Comparison of ENCODE assay signal across 13 cellular contexts in the genomic region with DNA sequence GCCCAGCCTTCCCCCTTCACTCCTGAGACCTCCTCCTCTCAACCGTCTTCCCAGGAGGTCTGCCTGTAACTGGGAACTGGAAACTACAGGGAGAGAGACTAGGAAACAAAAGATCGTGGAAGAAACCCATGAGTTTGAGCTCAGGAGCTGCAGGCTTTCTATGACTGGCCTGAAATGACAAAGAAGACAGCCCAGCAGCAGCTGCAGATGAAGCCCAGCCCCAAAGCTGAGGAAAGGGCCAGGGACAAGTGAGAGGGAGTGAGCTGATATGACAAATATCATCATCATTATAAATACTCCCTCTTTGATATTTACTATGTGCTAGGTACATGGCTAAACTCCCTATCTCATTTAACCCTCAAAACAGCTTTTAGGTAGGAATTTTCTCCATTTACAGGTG.
DNase-seq lines count a peak whose midpoint lies in the region; ATAC-seq and TF ChIP-seq lines count a peak whose summit lies in the region.
"Had no signal": no experiment of that assay in that cellular context is flagged by ENCODE, and none has a peak within 500 bp of the region (broad histone marks: within the 10 kb centered on the region; RNA-seq: fewer than 3 reads in every experiment).

No MANE protein-coding gene starts in this region.

- H3K4me3 ChIP-seq in Peyer's patch: no peak overlapping the region

- H3K27ac ChIP-seq in caudate nucleus (ENCODE audit: low read depth, low read length): no peak overlapping the region
- H3K27ac ChIP-seq in Peyer's patch: no peak overlapping the region
- H3K27ac ChIP-seq: 22Rv1, HL-60 had no signal

- H3K36me3 ChIP-seq in Peyer's patch: no peaks in the 10 kb centered on the region

- no peak for ATAC-seq in GM21717 (IDR thresholded peaks at IDR 0.05; ENCODE audit: unreplicated experiment)
- ATAC-seq: CD8-positive, alpha-beta T cell had no signal

- TF ChIP-seq POLR2A in Peyer's patch (IDR thresholded peaks at IDR 0.05): no peak

- TF ChIP-seq CTCF in Peyer's patch (IDR thresholded peaks at IDR 0.05): no peak

- no peaks in the 10 kb centered on the region for H3K4me1 ChIP-seq in Peyer's patch

- DNase-seq in NCI-H146 (lab: John Stamatoyannopoulos, UW) (peak; percentile 35), NCI-H146 treated with DMSO at 0.1 percent for 48 hours (lab: John Stamatoyannopoulos, UW; ENCODE audit: unreplicated experiment) (no peak), LHCN-M2 (ENCODE audit: low read depth) (peak; percentile 49), myocyte (ENCODE audit: low read depth) (peak; percentile 80), caudate nucleus (lab: John Stamatoyannopoulos, UW) (no peak), Peyer's patch (no peak)
- DNase-seq: CD8-positive, alpha-beta T cell; COR-L47; DND-41; GDM1 had no signal

- H3K27me3 ChIP-seq in Peyer's patch: no peaks in the 10 kb centered on the region

- no peaks in the 10 kb centered on the region for H3K9me3 ChIP-seq in Peyer's patch

Comparison
In these comparisons a context has a peak if more than half of its experiments do, and no peak if none do; other contexts are left out.
1. DNase-seq: peak in NCI-H146 (single experiment), LHCN-M2 (single experiment) and myocyte (single experiment); none in NCI-H146 treated with DMSO at 0.1 percent for 48 hours (single experiment), caudate nucleus (0 of 61) and Peyer's patch (0 of 3).